ENCODE assay signal across 9 cellular contexts in the genomic region with DNA sequence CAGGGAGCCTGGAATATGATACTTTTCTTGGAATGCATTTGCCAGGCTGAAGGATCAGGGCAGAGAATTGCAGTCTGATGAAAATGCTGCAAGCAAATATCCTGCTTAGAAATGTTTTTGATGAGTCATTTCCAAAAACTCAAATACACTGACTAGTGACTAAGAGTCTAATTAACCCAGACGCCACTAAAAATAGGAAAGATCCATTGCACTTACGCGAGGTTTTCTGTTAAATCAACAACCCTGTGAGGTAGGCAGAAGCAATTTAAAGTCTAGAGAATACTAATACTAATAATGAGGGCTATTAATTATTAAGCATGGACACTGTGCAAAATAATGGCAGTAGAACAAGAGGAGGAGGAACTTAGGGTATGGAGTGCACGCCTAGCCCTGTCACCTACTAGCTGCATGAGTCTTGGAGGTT.
DNase-seq lines count a peak whose midpoint lies in the region; ATAC-seq lines count a peak whose summit lies in the region.
"Had no signal": no experiment of that assay in that cellular context is flagged by ENCODE, and none has a peak within 500 bp of the region (broad histone marks: within the 10 kb centered on the region; RNA-seq: fewer than 3 reads in every experiment).

No MANE protein-coding gene starts in this region.

- H3K4me1 ChIP-seq in BLaER1 treated with 17β-estradiol and CSF1 and Interleukin-3, amounts not matched to agents 10 nM and 100 nM, result peaks cover 8 to 62% (median 24%) of the 10 kb centered on the region in 10 experiments; a peak in 19 of 20 replicates

- no peak overlapping the region for H3K4me3 ChIP-seq in BLaER1 treated with 17β-estradiol and CSF1 and Interleukin-3, amounts not matched to agents 10 nM and 100 nM

- peaks cover 0 to 10% (median 0%) of the 10 kb centered on the region in 11 experiments; a peak in 2 of 22 replicates for H3K9me3 ChIP-seq in BLaER1 treated with 17β-estradiol and CSF1 and Interleukin-3, amounts not matched to agents 10 nM and 100 nM (replicated peaks in 1 of 11)

- H3K9ac ChIP-seq in BLaER1 treated with 17β-estradiol and CSF1 and Interleukin-3, amounts not matched to agents 10 nM and 100 nM, result peak overlapping the region in 2 of 11 experiments; percentile 10; a peak in 2 of 22 replicates

- DNase-seq in HCEC 1CT, result peak; percentile 7
- DNase-seq in NOMO-1 (lab: John Stamatoyannopoulos, UW; ENCODE audit: unreplicated experiment in 2 of 2), result peak; percentile 28 to 75
- peak; percentile 50 for DNase-seq in glomerular endothelial cell (ENCODE audit: extremely low read depth, low read depth, low spot score)
- no peak for DNase-seq in Ammon's horn (ENCODE audit: low spot score)
- no peak for DNase-seq in HUDEP-2 (lab: John Stamatoyannopoulos, UW; ENCODE audit: unreplicated experiment in 76 of 76)
- DNase-seq in left lobe of liver (ENCODE audit: low spot score), result no peak
- DNase-seq: NCI-H1694 had no signal

- H4K20me1 ChIP-seq in BLaER1 treated with 17β-estradiol and CSF1 and Interleukin-3, amounts not matched to agents 10 nM and 100 nM, result no peaks in the 10 kb centered on the region

- peak overlapping the region in 7 of 11 experiments; percentile 42 to 87 (median 63); a peak in 13 of 22 replicates for H3K4me2 ChIP-seq in BLaER1 treated with 17β-estradiol and CSF1 and Interleukin-3, amounts not matched to agents 10 nM and 100 nM

- no peaks in the 10 kb centered on the region for H3K36me3 ChIP-seq in BLaER1 treated with 17β-estradiol and CSF1 and Interleukin-3, amounts not matched to agents 10 nM and 100 nM

- ATAC-seq in HG03095 (IDR thresholded peaks at IDR 0.05; ENCODE audit: unreplicated experiment), result no peak
- no peak for ATAC-seq in left lobe of liver

- no peaks in the 10 kb centered on the region for H3K27me3 ChIP-seq in BLaER1 treated with 17β-estradiol and CSF1 and Interleukin-3, amounts not matched to agents 10 nM and 100 nM

- H3K27ac ChIP-seq in BLaER1 treated with 17β-estradiol and CSF1 and Interleukin-3, amounts not matched to agents 10 nM and 100 nM, result peak overlapping the region in 6 of 11 experiments; percentile 27 to 70 (median 52); a peak in 11 of 22 replicates

Comparison
In these comparisons a context has a peak if more than half of its experiments do, and no peak if none do; other contexts are left out.
1. DNase-seq: peak in HCEC 1CT (single experiment), NOMO-1 (2 of 2) and glomerular endothelial cell (single experiment); none in Ammon's horn (single experiment), HUDEP-2 (0 of 76) and left lobe of liver (single experiment).